25 cellular contexts compared by ENCODE assay signal in genomic region chr2:158993721-158994587, GRCh38. TPM values are rescaled to one million over a fixed set of nuclear protein-coding genes. Genes with fewer than 3 reads are reported as not detected.
DNase-seq lines count a peak whose midpoint lies in the region; ATAC-seq, FAIRE-seq and TF ChIP-seq lines count a peak whose summit lies in the region.
"Had no signal": no experiment of that assay in that cellular context is flagged by ENCODE, and none has a peak within 500 bp of the region (broad histone marks: within the 10 kb centered on the region; RNA-seq: fewer than 3 reads in every experiment).

No MANE protein-coding gene starts in this region.

- FAIRE-seq in HepG2 (lab: Jason Lieb, UNC), result no peak
- FAIRE-seq: GM12891, GM18507 had no signal

- H2BK20ac ChIP-seq in H9 (ENCODE audit: low read depth, low read length, poor library complexity, severe bottlenecking), result no peak overlapping the region

- no peaks in the 10 kb centered on the region for H3K23me2 ChIP-seq in H9 (ENCODE audit: insufficient read length, low read depth, low read length, poor library complexity, severe bottlenecking)

- DNase-seq in HepG2 (ENCODE audit: low spot score) (no peak), right lobe of liver (no peak), PC-3 (peak; percentile 58), fibroblast of mammary gland (ENCODE audit: low read depth) (peak; percentile 15), H9 (no peak), NCI-H128 (lab: John Stamatoyannopoulos, UW; ENCODE audit: unreplicated experiment) (no peak)
- DNase-seq: ACHN; CD4-positive, CD25-positive, alpha-beta regulatory T cell; DMS79 treated with DMSO at 0.1 percent for 48 hours; GF-D8; MV-4-11; NCI-H1417 treated with DMSO at 0.1 percent for 48 hours; NCI-H1930; NCI-H446; NK-92 treated with Interleukin-12 subunit alpha and Interleukin-12 subunit beta, amount 100 ng/mL, for 24 hours; OCI-M1; T-helper 1 cell had no signal

- H3K4me2 ChIP-seq in HepG2 (ENCODE audit: low read depth, low read length) (0 out of 2 replicates have a peak overlapping the region, but pooled peaks have one; percentile 23), PC-3 (ENCODE audit: low read length) (peak overlapping the region; percentile 75), skeletal muscle satellite cell (ENCODE audit: low read length) (peak overlapping the region; percentile 59), H9 (ENCODE audit: insufficient read depth, insufficient read length, low read length) (no peak overlapping the region)

- no peak overlapping the region for H3K4me3 ChIP-seq in HepG2 (replicated peaks in 1 of 3; ENCODE audit: insufficient read depth in 1 of 3, low read depth in 2 of 3, low read length in 3 of 3)
- H3K4me3 ChIP-seq in right lobe of liver, result no peak overlapping the region
- H3K4me3 ChIP-seq in PC-3 (ENCODE audit: low read length), result peak overlapping the region; percentile 19; the same call in 1 of the 2 replicates
- no peak overlapping the region for H3K4me3 ChIP-seq in fibroblast of mammary gland (ENCODE audit: control insufficient read depth, low read depth, low read length)
- H3K4me3 ChIP-seq in skeletal muscle satellite cell (ENCODE audit: low read length), result no peak overlapping the region
- H3K4me3 ChIP-seq: SK-N-MC had no signal

- CTCF ChIA-PET in HepG2 (lab: Yijun Ruan, JAX; ENCODE audit: low intra/inter-chr PET ratio, low total read pairs), result no interaction called here
- CTCF ChIA-PET in PC-3 (lab: Charles Lee), result no interaction called here

- POLR2A ChIA-PET in HepG2 (lab: Yijun Ruan, JAX), result no interaction called here
- POLR2A ChIA-PET in PC-3 (lab: Charles Lee; ENCODE audit: unreplicated experiment), result no interaction called here

- H4K20me1 ChIP-seq in HepG2 (ENCODE audit: insufficient read depth, low read length) (no peaks in the 10 kb centered on the region), PC-3 (ENCODE audit: low read length) (no peaks in the 10 kb centered on the region), H9 (ENCODE audit: control insufficient read depth, insufficient read depth, insufficient read length) (no peaks in the 10 kb centered on the region)

- H3K9me2 ChIP-seq in PC-3 (replicated peaks; ENCODE audit: low read length), result no peaks in the 10 kb centered on the region

- H3K27me3 ChIP-seq in HepG2 (ENCODE audit: control insufficient read depth in 1 of 2, insufficient read depth in 2 of 2, low read length in 2 of 2) (no peaks in the 10 kb centered on the region), right lobe of liver (no peaks in the 10 kb centered on the region), PC-3 (ENCODE audit: low read length) (no peaks in the 10 kb centered on the region), skeletal muscle satellite cell (ENCODE audit: control insufficient read depth, insufficient read depth, low read length) (no peaks in the 10 kb centered on the region), H9 (ENCODE audit: insufficient read depth, low read length) (no peaks in the 10 kb centered on the region)

- TF ChIP-seq CTCF in HepG2 (CRISPR knock-in tag; IDR thresholded peaks at IDR 0.05), result no peak
- TF ChIP-seq CTCF in right lobe of liver (IDR thresholded peaks at IDR 0.05), result no peak
- no peak for TF ChIP-seq CTCF in PC-3 (conservative IDR thresholded peaks at IDR 0.05; ENCODE audit: low read depth, low read length)
- no peak for TF ChIP-seq CTCF in fibroblast of mammary gland (conservative IDR thresholded peaks at IDR 0.05; ENCODE audit: control insufficient read depth, insufficient read depth, low read depth, low read length)
- no peak for TF ChIP-seq CTCF in H9 (conservative IDR thresholded peaks at IDR 0.05)

- H3K4me1 ChIP-seq in HepG2 (ENCODE audit: insufficient read depth, low read length) (peaks cover 49% of the 10 kb centered on the region), right lobe of liver (peaks cover 0 to 35% (median 10%) of the 10 kb centered on the region in 4 donors), PC-3 (ENCODE audit: insufficient read depth, low read length) (peaks cover 95% of the 10 kb centered on the region), skeletal muscle satellite cell (ENCODE audit: control insufficient read depth, insufficient read depth, low read length) (peaks cover 36% of the 10 kb centered on the region), H9 (ENCODE audit: insufficient read depth, low read length) (0 out of 2 replicates have a peak, but pooled peaks cover 3% of the 10 kb centered on the region)

- H4K8ac ChIP-seq in H9 (replicated peaks; ENCODE audit: insufficient read length, low read depth, low read length), result no peak overlapping the region

- intact Hi-C loops in HepG2 (cut with micrococcal nuclease; ENCODE audit: unreplicated experiment) (loop anchor here (2.0 kb wide), 1 partner anchor 25 kb away; the partner anchor contains the start of gene TANC1), right lobe of liver (cut with DNase I) (no loop called here), PC-3 (cut with micrococcal nuclease) (loop anchor here (2.0 kb wide), 1 partner anchor 23 kb away; no protein-coding TSS in a partner anchor)

- H2BK12ac ChIP-seq in H9 (ENCODE audit: insufficient read length, low read depth, low read length), result no peak overlapping the region

- H3K4me1 Mint-ChIP-seq in H9, result peaks cover 12 to 13% of the 10 kb centered on the region in 2 experiments
- H3K4me1 Mint-ChIP-seq: CD4-positive, CD25-positive, alpha-beta regulatory T cell had no signal

- TF ChIP-seq RAD21 in HepG2 (CRISPR knock-in tag; IDR thresholded peaks at IDR 0.05), result no peak

- ATAC-seq in HepG2 (no peak), right lobe of liver (no peak), PC-3 (peak; percentile 32), GM21526 (IDR thresholded peaks at IDR 0.05; ENCODE audit: low FRiP score, unreplicated experiment) (no peak)

- H3K9me3 ChIP-seq in HepG2 (ENCODE audit: low read length) (no peaks in the 10 kb centered on the region), right lobe of liver (no peaks in the 10 kb centered on the region), PC-3 (ENCODE audit: low read length) (no peaks in the 10 kb centered on the region), skeletal muscle satellite cell (replicated peaks; ENCODE audit: low read length) (no peaks in the 10 kb centered on the region), H9 (ENCODE audit: control insufficient read depth, low read depth, low read length) (no peaks in the 10 kb centered on the region)
- H3K9me3 ChIP-seq: Caco-2 had no signal

- no peak overlapping the region for H2BK15ac ChIP-seq in H9 (ENCODE audit: low read depth, low read length)

- in situ Hi-C loops in HepG2 (cut with HindIII; ENCODE audit: extremely low pct_ligation_motif_present, low pct_unique_long_range_greater_than_20kb), result no loop called here

- whole genome bisulfite sequencing in HepG2 (ENCODE audit: low lambda C conversion rate), result 81% methylated on average over 4 of the region's 4 CpGs
- WGBS in right lobe of liver (ENCODE audit: insufficient coverage, low coverage, low lambda C conversion rate, missing lambda C conversion rate), result 76% methylated on average over 4 of the region's 4 CpGs
- WGBS in H9 (ENCODE audit: extremely low coverage, insufficient read length, low lambda C conversion rate), result 100% methylated on average over 1 of the region's 4 CpGs

- no peak overlapping the region for H4K5ac ChIP-seq in H9 (ENCODE audit: insufficient read length, low read depth, low read length)

- H3K79me1 ChIP-seq in H9 (ENCODE audit: insufficient read depth, low read depth, low read length, poor library complexity, severe bottlenecking), result peaks cover 3% of the 10 kb centered on the region

- H3K79me2 ChIP-seq in HepG2 (ENCODE audit: insufficient read depth, low read length) (no peaks in the 10 kb centered on the region), PC-3 (ENCODE audit: low read length) (peaks cover 94% of the 10 kb centered on the region), H9 (ENCODE audit: insufficient read depth, low read length) (no peaks in the 10 kb centered on the region)

- no peak overlapping the region for H4K91ac ChIP-seq in H9 (ENCODE audit: insufficient read length, low read depth, low read length)

- no peak overlapping the region for H3K18ac ChIP-seq in H9 (ENCODE audit: insufficient read length, low read depth, low read length)

- H3K4me3 Mint-ChIP-seq in H9, result no peak overlapping the region
- H3K4me3 Mint-ChIP-seq: B cell; CD4-positive, CD25-positive, alpha-beta regulatory T cell; IgD-negative memory B cell had no signal

- TF ChIP-seq POLR2A in HepG2 (IDR thresholded peaks at IDR 0.05; ENCODE audit: insufficient read depth in 1 of 2, low read depth in 2 of 2, low read length in 2 of 2), result no peak
- no peak for TF ChIP-seq POLR2A in right lobe of liver (IDR thresholded peaks at IDR 0.05)

- H3K9me3 Mint-ChIP-seq in H9, result no peaks in the 10 kb centered on the region; a peak in 1 of 5 replicates
- H3K9me3 Mint-ChIP-seq: IgD-negative memory B cell had no signal

- H3K4ac ChIP-seq in H9 (ENCODE audit: low read depth, low read length), result no peak overlapping the region

- no peak overlapping the region for H2AK5ac ChIP-seq in H9 (ENCODE audit: insufficient read length, low read length)

- H2AFZ ChIP-seq in HepG2 (ENCODE audit: low read length) (no peak overlapping the region), PC-3 (ENCODE audit: low read length) (no peak overlapping the region), H9 (ENCODE audit: low read length) (no peak overlapping the region)

- H3K27ac Mint-ChIP-seq in H9, result no peak overlapping the region
- H3K27ac Mint-ChIP-seq: B cell; CD4-positive, CD25-positive, alpha-beta regulatory T cell; IgD-negative memory B cell had no signal

- no peak for TF ChIP-seq EP300 in HepG2 (IDR thresholded peaks at IDR 0.05; ENCODE audit: low read depth in 2 of 2, low read length in 2 of 2)
- no peak for TF ChIP-seq EP300 in HepG2 (CRISPR knock-in tag; IDR thresholded peaks at IDR 0.05; ENCODE audit: borderline replicate concordance)

- no peak overlapping the region for H3K23ac ChIP-seq in H9 (ENCODE audit: insufficient read length, low read depth, low read length)

- no peak overlapping the region for H3K27ac ChIP-seq in HepG2 (ENCODE audit: extremely low read length, insufficient read depth, low read length)
- H3K27ac ChIP-seq in right lobe of liver, result no peak overlapping the region
- peak overlapping the region; percentile 57 for H3K27ac ChIP-seq in PC-3 (ENCODE audit: low read length)
- H3K27ac ChIP-seq in H9 (ENCODE audit: insufficient read length, low read depth, low read length), result no peak overlapping the region
- H3K27ac ChIP-seq: SK-N-MC had no signal

- no peak overlapping the region for H2BK5ac ChIP-seq in H9 (ENCODE audit: insufficient read length, low read length)

- H3K36me3 Mint-ChIP-seq in H9 (ENCODE audit: insufficient read depth in 1 of 3, low read depth in 3 of 3), result no peaks in the 10 kb centered on the region
- H3K36me3 Mint-ChIP-seq: CD4-positive, CD25-positive, alpha-beta regulatory T cell; IgD-negative memory B cell had no signal

- no peaks in the 10 kb centered on the region for H3F3A ChIP-seq in PC-3 (ENCODE audit: low read length, unreplicated experiment)

- no peak overlapping the region for H2BK120ac ChIP-seq in H9 (ENCODE audit: low read depth, low read length, poor library complexity, severe bottlenecking)

- H3K27me3 Mint-ChIP-seq in H9 (ENCODE audit: low read depth), result no peaks in the 10 kb centered on the region; the same call in 1 of the 2 replicates

- H3K56ac ChIP-seq in H9 (ENCODE audit: insufficient read length, low read depth, low read length), result no peak overlapping the region

- H3K36me3 ChIP-seq in HepG2 (replicated peaks in 1 of 2; ENCODE audit: control insufficient read depth in 1 of 2, insufficient read depth in 2 of 2, low read length in 2 of 2), result no peaks in the 10 kb centered on the region
- H3K36me3 ChIP-seq in right lobe of liver, result no peaks in the 10 kb centered on the region
- no peaks in the 10 kb centered on the region for H3K36me3 ChIP-seq in PC-3 (ENCODE audit: low read depth, low read length)
- no peaks in the 10 kb centered on the region for H3K36me3 ChIP-seq in skeletal muscle satellite cell (ENCODE audit: insufficient read depth, low read length)

- H3T11ph ChIP-seq in H9 (ENCODE audit: low read length), result no peak overlapping the region

- no TSS peak for BruUV-seq in HepG2 (replicated peaks; lab: Mats Ljungman, UMichigan)
- BruUV-seq in PC-3 (replicated peaks; lab: Mats Ljungman, UMichigan), result no TSS peak

- H3K9ac ChIP-seq in HepG2 (ENCODE audit: insufficient read depth, low read depth, low read length) (no peak overlapping the region), PC-3 (ENCODE audit: low read length) (0 out of 2 replicates have a peak overlapping the region, but pooled peaks have one; percentile 4), skeletal muscle satellite cell (ENCODE audit: low read depth, low read length) (no peak overlapping the region), H9 (ENCODE audit: extremely low read depth, insufficient read length, low read length) (no peak overlapping the region)

- no peak overlapping the region for H3K14ac ChIP-seq in H9 (ENCODE audit: insufficient read depth, low read length)

RNA-seq across cellular contexts. Expression of gene TANC1, which starts 25.5 kb away (rescaled TPM):
- total RNA-seq in HepG2 (2016; rRNA removed; fragmentation: Illumina TruSeq; extraction: Trizol), result 2.3 and 2.8 TPM in 2 replicates
- total RNA-seq in HepG2 (2016; cell fraction: cytosol; rRNA removed; fragmentation: Illumina TruSeq; extraction: Trizol; ENCODE audit: low read depth), result 1.5 and 2.2 TPM in 2 replicates
- 2.5 TPM in 2 replicates for total RNA-seq in HepG2 (2016; cell fraction: insoluble cytoplasmic fraction; rRNA removed; fragmentation: Illumina TruSeq; extraction: Trizol)
- 1.1 and 1.3 TPM in 2 replicates for total RNA-seq in HepG2 (2016; cell fraction: membrane; rRNA removed; fragmentation: Illumina TruSeq; extraction: Trizol)
- 7.3 and 8.6 TPM in 2 replicates for total RNA-seq in HepG2 (2016; cell fraction: nucleus; rRNA removed; fragmentation: Illumina TruSeq; extraction: Trizol)
- 4.2 and 5.6 TPM in 2 replicates for polyA plus RNA-seq in HepG2 (2011; rRNA removed)
- 1.6 and 2.3 TPM in 2 replicates for polyA plus RNA-seq in HepG2 (2011; cell fraction: cytosol; rRNA removed)
- polyA plus RNA-seq in HepG2 (2011; cell fraction: nucleus; rRNA removed), result 17.5 and 28.5 TPM in 2 replicates
- polyA plus RNA-seq in HepG2 (2012), result 0.95 and 1.7 TPM in 2 replicates
- 0.06 and 0.11 TPM in 2 replicates for polyA plus RNA-seq in HepG2 (2016; cell fraction: cytosol; fragmentation: Illumina TruSeq; extraction: Trizol; ENCODE audit: low read depth)
- 3.1 and 3.3 TPM in 2 replicates for polyA plus RNA-seq in HepG2 (2016; cell fraction: insoluble cytoplasmic fraction; fragmentation: Illumina TruSeq; extraction: Trizol; ENCODE audit: low read depth)
- 0.24 and 0.40 TPM in 2 replicates for polyA plus RNA-seq in HepG2 (2016; cell fraction: membrane; fragmentation: Illumina TruSeq; extraction: Trizol; ENCODE audit: low read depth)
- 14.6 and 15.1 TPM in 2 replicates for polyA plus RNA-seq in HepG2 (2016; cell fraction: nucleus; fragmentation: Illumina TruSeq; extraction: Trizol; ENCODE audit: insufficient read depth, low read depth)
- 10.9 and 62.1 TPM in 2 replicates for polyA minus RNA-seq in HepG2 (2011; rRNA and poly(A)+ RNA removed; ENCODE audit: low replicate concordance)
- polyA minus RNA-seq in HepG2 (2011; cell fraction: cytosol; rRNA and poly(A)+ RNA removed), result 2.8 and 3.8 TPM in 2 replicates
- 21.4 and 24.6 TPM in 2 replicates for polyA minus RNA-seq in HepG2 (2011; cell fraction: nucleus; rRNA and poly(A)+ RNA removed)
- 10 to 100 TPM in 4 of 6 experiments, 1 to 10 TPM in 2; 4.0 to 12.7 (median 11.3) TPM for total RNA-seq in right lobe of liver
- 17.6 and 18.7 TPM in 2 replicates for total RNA-seq in PC-3 (2014; rRNA removed)
- total RNA-seq in skeletal muscle satellite cell (2012; rRNA removed), result 3.9 and 5.3 TPM in 2 replicates
- 2.5 TPM in 2 replicates for total RNA-seq in H9 (2021)
- total RNA-seq: B cell had no signal

Comparison
In these comparisons a context has a peak if more than half of its experiments do, and no peak if none do; other contexts are left out.
1. intact Hi-C loops: an anchor here in HepG2 (2.0 kb wide) and PC-3 (2.0 kb wide); none called in right lobe of liver.
2. DNase-seq: peak in PC-3 (single experiment) and fibroblast of mammary gland (single experiment); none in HepG2 (single experiment), right lobe of liver (0 of 3), H9 (single experiment) and NCI-H128 (single experiment).